ENCODE assay signal across 11 cellular contexts in genomic region chr1:3785458-3786157, GRCh38. TPM values are rescaled to one million over a fixed set of nuclear protein-coding genes. Genes with fewer than 3 reads are reported as not detected.
DNase-seq lines count a peak whose midpoint lies in the region; ATAC-seq and TF ChIP-seq lines count a peak whose summit lies in the region.
"Had no signal": no experiment of that assay in that cellular context is flagged by ENCODE, and none has a peak within 500 bp of the region (broad histone marks: within the 10 kb centered on the region; RNA-seq: fewer than 3 reads in every experiment).

No MANE protein-coding gene starts in this region.

- no peaks in the 10 kb centered on the region for H3K27me3 Mint-ChIP-seq in naive thymus-derived CD4-positive, alpha-beta T cell
- H3K27me3 Mint-ChIP-seq: central memory CD8-positive, alpha-beta T cell had no signal

- H3K4me3 ChIP-seq in DND-41 (ENCODE audit: low read depth in 1 of 2, low read length in 2 of 2), result no peak overlapping the region
- no peak overlapping the region for H3K4me3 ChIP-seq in IMR-90 (ENCODE audit: insufficient read depth, low read depth, low read length)
- H3K4me3 ChIP-seq in astrocyte of the cerebellum (ENCODE audit: low read depth, low read length), result no peak overlapping the region
- H3K4me3 ChIP-seq in naive thymus-derived CD4-positive, alpha-beta T cell (ENCODE audit: low read length), result no peak overlapping the region

- H3K18ac ChIP-seq in IMR-90 (ENCODE audit: low read depth, low read length), result no peak overlapping the region

- H3K9me3 Mint-ChIP-seq in naive thymus-derived CD4-positive, alpha-beta T cell, result no peaks in the 10 kb centered on the region
- H3K9me3 Mint-ChIP-seq: central memory CD8-positive, alpha-beta T cell had no signal

- ATAC-seq in DND-41 (ENCODE audit: insufficient read depth, low read depth) (0 out of 3 replicates have a peak, but pooled peaks have one; percentile 40), IMR-90 (ENCODE audit: low read depth) (peak; percentile 42; the same call in 1 of the 2 replicates)
- no peak for ATAC-seq in naive thymus-derived CD4-positive, alpha-beta T cell

- H3K27me3 ChIP-seq in DND-41 (ENCODE audit: insufficient read depth, low read length, poor library complexity) (no peaks in the 10 kb centered on the region), IMR-90 (ENCODE audit: control insufficient read depth, insufficient read depth, low read length) (no peaks in the 10 kb centered on the region)
- H3K27me3 ChIP-seq in naive thymus-derived CD4-positive, alpha-beta T cell (ENCODE audit: control insufficient read depth in 2 of 2, insufficient read depth in 2 of 2, low read length in 2 of 2), result no peaks in the 10 kb centered on the region

- no peak overlapping the region for H3K4me3 Mint-ChIP-seq in naive thymus-derived CD4-positive, alpha-beta T cell
- H3K4me3 Mint-ChIP-seq: central memory CD8-positive, alpha-beta T cell had no signal

- no peak overlapping the region for H3K4ac ChIP-seq in IMR-90 (ENCODE audit: low read depth, low read length)

- peak; percentile 28; the same call in 1 of the 2 replicates for TF ChIP-seq RAD21 in IMR-90 (IDR thresholded peaks at IDR 0.05; ENCODE audit: low read length)

- no peak overlapping the region for H2BK15ac ChIP-seq in IMR-90 (ENCODE audit: low read depth, low read length)

- no peak overlapping the region for H3K56ac ChIP-seq in IMR-90 (ENCODE audit: extremely low read depth, insufficient read depth, low read length)

- WGBS in IMR-90 (ENCODE audit: extremely low coverage in 2 of 2, insufficient read length in 1 of 2), 2 experiments, result no CpG with 5 or more reads among the region's 14 CpGs

- peaks cover 5 to 19% (median 9%) of the 10 kb centered on the region in 7 donors for H3K4me1 Mint-ChIP-seq in naive thymus-derived CD4-positive, alpha-beta T cell

- no peak overlapping the region for H3K27ac Mint-ChIP-seq in naive thymus-derived CD4-positive, alpha-beta T cell

- peaks cover 0 to 42% (median 5%) of the 10 kb centered on the region in 5 donors for H3K36me3 Mint-ChIP-seq in naive thymus-derived CD4-positive, alpha-beta T cell

- BruUV-seq in IMR-90 (replicated peaks; lab: Mats Ljungman, UMichigan), result no TSS peak

- in situ Hi-C loops in IMR-90 (cut with MboI; ENCODE audit: low sequenced_read_pairs), result no loop called here
- in situ Hi-C loops in astrocyte of the cerebellum (cut with HindIII; ENCODE audit: low sequenced_read_pairs), result no loop called here

- no peak overlapping the region for H2BK5ac ChIP-seq in IMR-90 (ENCODE audit: low read depth, low read length, poor library complexity, severe bottlenecking)

- H3K4me1 ChIP-seq in DND-41 (ENCODE audit: insufficient read depth, low read length), result no peaks in the 10 kb centered on the region
- no peaks in the 10 kb centered on the region for H3K4me1 ChIP-seq in IMR-90 (ENCODE audit: control insufficient read depth, insufficient read depth, low read length)
- peaks cover 0 to 15% of the 10 kb centered on the region in 2 donors for H3K4me1 ChIP-seq in naive thymus-derived CD4-positive, alpha-beta T cell (ENCODE audit: control insufficient read depth in 2 of 2, insufficient read depth in 2 of 2, low read length in 2 of 2)

- H4K91ac ChIP-seq in IMR-90 (ENCODE audit: insufficient read depth, low read depth, low read length), result no peak overlapping the region

- H4K5ac ChIP-seq in IMR-90 (ENCODE audit: low read depth, low read length), result no peak overlapping the region

- no peak overlapping the region for H3K9ac ChIP-seq in DND-41 (ENCODE audit: low read depth, low read length)
- no peak overlapping the region for H3K9ac ChIP-seq in IMR-90 (ENCODE audit: low read depth, low read length)

- H3K9me1 ChIP-seq in IMR-90 (ENCODE audit: insufficient read depth, low read length), result no peaks in the 10 kb centered on the region

- POLR2A ChIA-PET in IMR-90 (lab: Charles Lee; ENCODE audit: unreplicated experiment), result no interaction called here
- POLR2A ChIA-PET in naive thymus-derived CD4-positive, alpha-beta T cell (lab: Charles Lee), result no interaction called here

- TF ChIP-seq CTCF in DND-41 (IDR thresholded peaks at IDR 0.05; ENCODE audit: borderline replicate concordance, extremely low read depth, low read length, poor library complexity, severe bottlenecking) (peak; percentile 49), IMR-90 (conservative IDR thresholded peaks at IDR 0.05; ENCODE audit: low read depth, low read length) (peak; percentile 32; the same call in 1 of the 2 replicates), astrocyte of the cerebellum (IDR thresholded peaks at IDR 0.05; ENCODE audit: low read depth, low read length, missing control alignments) (peak; percentile 45)

- H3K79me2 ChIP-seq in DND-41 (ENCODE audit: insufficient read depth, low read length), result peaks cover 30% of the 10 kb centered on the region

- TF ChIP-seq POLR2A in IMR-90 (IDR thresholded peaks at IDR 0.05; ENCODE audit: low read depth, low read length), result no peak

- CTCF ChIA-PET in IMR-90 (lab: Yijun Ruan, JAX), result no interaction called here
- CTCF ChIA-PET in naive thymus-derived CD4-positive, alpha-beta T cell (lab: Charles Lee), result no interaction called here

- H2AFZ ChIP-seq in DND-41 (ENCODE audit: low read depth, low read length) (no peak overlapping the region), IMR-90 (replicated peaks; ENCODE audit: low read length, poor library complexity) (no peak overlapping the region)

- DNase-seq in DND-41 (no peak), IMR-90 (no peak), astrocyte of the cerebellum (ENCODE audit: low read depth) (no peak), kidney tubule cell (ENCODE audit: low spot score) (peak; percentile 27), COLO668 (lab: John Stamatoyannopoulos, UW; ENCODE audit: unreplicated experiment) (no peak), posterior vena cava (ENCODE audit: low spot score) (no peak)
- no peak for DNase-seq in stimulated activated CD4-positive, alpha-beta T cell treated with anti-CD3 and anti-CD28 coated beads, Interleukin-4, amount 100 ng/mL, for 24 hours
- DNase-seq in naive thymus-derived CD4-positive, alpha-beta T cell, result no peak

- peaks cover 90% of the 10 kb centered on the region for H3K36me3 ChIP-seq in DND-41 (ENCODE audit: insufficient read depth, low read length)
- peaks cover 61% of the 10 kb centered on the region for H3K36me3 ChIP-seq in IMR-90 (ENCODE audit: control insufficient read depth, insufficient read depth, low read length)
- peaks cover 10 to 100% (median 13%) of the 10 kb centered on the region in 3 experiments for H3K36me3 ChIP-seq in naive thymus-derived CD4-positive, alpha-beta T cell (ENCODE audit: control insufficient read depth in 2 of 3, insufficient read depth in 3 of 3, low read length in 3 of 3)

- H4K20me1 ChIP-seq in DND-41 (ENCODE audit: insufficient read depth, low read length) (peaks cover 42% of the 10 kb centered on the region), IMR-90 (ENCODE audit: insufficient read depth, low read length) (peaks cover 32% of the 10 kb centered on the region)

- no peak overlapping the region for H3K23ac ChIP-seq in IMR-90 (ENCODE audit: low read depth, low read length)

- intact Hi-C loops in IMR-90 (cut with micrococcal nuclease), result no loop called here
- intact Hi-C loops in posterior vena cava (cut with DNase I), result no loop called here
- intact Hi-C loops in naive thymus-derived CD4-positive, alpha-beta T cell (cut with micrococcal nuclease), result no loop called here

- H4K8ac ChIP-seq in IMR-90 (ENCODE audit: low read depth in 2 of 2, low read length in 2 of 2), result no peak overlapping the region

- no peak overlapping the region for H2BK20ac ChIP-seq in IMR-90 (ENCODE audit: low read depth, low read length)

- H2AK9ac ChIP-seq in IMR-90 (replicated peaks; ENCODE audit: low read depth, low read length, poor library complexity), result no peak overlapping the region

- H3K79me1 ChIP-seq in IMR-90 (ENCODE audit: low read depth in 1 of 2, low read length in 2 of 2), result peaks cover 11 to 28% of the 10 kb centered on the region in 2 experiments

- H3K27ac ChIP-seq in DND-41 (ENCODE audit: low read length), result no peak overlapping the region
- no peak overlapping the region for H3K27ac ChIP-seq in IMR-90 (ENCODE audit: insufficient read depth, low read length)
- no peak overlapping the region for H3K27ac ChIP-seq in naive thymus-derived CD4-positive, alpha-beta T cell (ENCODE audit: low read depth, low read length)

- H2BK120ac ChIP-seq in IMR-90 (ENCODE audit: low read depth, low read length), result no peak overlapping the region

- H3K4me2 ChIP-seq in DND-41 (ENCODE audit: insufficient read depth, low read length), result no peak overlapping the region
- H3K4me2 ChIP-seq in IMR-90 (ENCODE audit: low read depth, low read length), result no peak overlapping the region

- H2AK5ac ChIP-seq in IMR-90 (ENCODE audit: low read depth, low read length), result no peak overlapping the region

- dilution Hi-C loops in IMR-90 (cut with HindIII; ENCODE audit: low sequenced_read_pairs, unreplicated experiment), result no loop called here

- H3K14ac ChIP-seq in IMR-90 (replicated peaks; ENCODE audit: low read depth, low read length), result no peak overlapping the region

- H3K9me3 ChIP-seq in DND-41 (ENCODE audit: insufficient read depth, low read length, severe bottlenecking) (no peaks in the 10 kb centered on the region), IMR-90 (ENCODE audit: control insufficient read depth, insufficient read depth, low read length) (no peaks in the 10 kb centered on the region)
- H3K9me3 ChIP-seq in naive thymus-derived CD4-positive, alpha-beta T cell (ENCODE audit: control insufficient read depth in 2 of 3, low read length in 3 of 3), result no peaks in the 10 kb centered on the region

RNA-seq across cellular contexts. Expression of gene LRRC47, which starts 10.7 kb away (rescaled TPM):
- total RNA-seq in IMR-90 (2012; rRNA removed) (15.2 and 23.1 TPM in 2 replicates), posterior vena cava (10 to 100 TPM; 30.1 to 30.7 TPM)
- 19.2 and 19.7 TPM in 2 replicates for polyA plus RNA-seq in IMR-90 (2012; rRNA removed)
- 18.0 and 18.8 TPM in 2 replicates for polyA plus RNA-seq in IMR-90 (2012; cell fraction: cytosol; rRNA removed)
- 28.6 and 36.5 TPM in 2 replicates for polyA plus RNA-seq in IMR-90 (2012; cell fraction: nucleus; rRNA removed; ENCODE audit: low replicate concordance)
- 10 to 100 TPM; 38.2 to 60.2 (median 43.9) TPM for total RNA-seq in naive thymus-derived CD4-positive, alpha-beta T cell
- polyA plus RNA-seq in naive thymus-derived CD4-positive, alpha-beta T cell, result 10 to 100 TPM; 25.7 to 33.4 TPM

RNA-seq across cellular contexts. Expression of gene SMIM1, which starts 13.1 kb away (rescaled TPM):
- total RNA-seq in IMR-90 (2012; rRNA removed) (0.90 and 1.9 TPM in 2 replicates), posterior vena cava (10 to 100 TPM in 1 of 2 donors, 1 to 10 TPM in 1; 3.6 to 14.5 TPM)
- polyA plus RNA-seq in IMR-90 (2012; rRNA removed), result 3.4 and 7.6 TPM in 2 replicates
- 2.4 and 11.2 TPM in 2 replicates for polyA plus RNA-seq in IMR-90 (2012; cell fraction: cytosol; rRNA removed)
- 1.2 and 5.9 TPM in 2 replicates for polyA plus RNA-seq in IMR-90 (2012; cell fraction: nucleus; rRNA removed; ENCODE audit: low replicate concordance)
- 1 to 10 TPM in 4 of 5 experiments, under 1 TPM in 1; 0.58 to 4.3 (median 2.3) TPM for total RNA-seq in naive thymus-derived CD4-positive, alpha-beta T cell
- polyA plus RNA-seq in naive thymus-derived CD4-positive, alpha-beta T cell, result 1 to 10 TPM in 1 of 2 donors, under 1 TPM in 1; 0.75 to 3.0 TPM
- total RNA-seq: urinary bladder had no signal

RNA-seq across cellular contexts. Expression of gene CCDC27, which starts 33.4 kb away (rescaled TPM):
- total RNA-seq in IMR-90 (2012; rRNA removed), result not detected in 2 replicates
- polyA plus RNA-seq in IMR-90 (2012; rRNA removed), result not detected in 2 replicates
- polyA plus RNA-seq in IMR-90 (2012; cell fraction: cytosol; rRNA removed), result not detected in 2 replicates
- polyA plus RNA-seq in IMR-90 (2012; cell fraction: nucleus; rRNA removed; ENCODE audit: low replicate concordance), result not detected in 2 replicates
- not detected for total RNA-seq in posterior vena cava
- total RNA-seq in naive thymus-derived CD4-positive, alpha-beta T cell, result not detected
- not detected for polyA plus RNA-seq in naive thymus-derived CD4-positive, alpha-beta T cell
- total RNA-seq: lower leg skin, urinary bladder had no signal
- polyA plus RNA-seq: urinary bladder had no signal
